8 cellular contexts compared by ENCODE assay signal in genomic region chr7:113085781-113086390, GRCh38. TPM values are rescaled to one million over a fixed set of nuclear protein-coding genes. Genes with fewer than 3 reads are reported as not detected.
A peak's percentile ranks its signal among the peaks of the same experiment; 100 is the strongest.
DNase-seq lines count a peak whose midpoint lies in the region; ATAC-seq, FAIRE-seq and TF ChIP-seq lines count a peak whose summit lies in the region.

No MANE protein-coding gene starts in this region.

- H3K18ac ChIP-seq in H1 (ENCODE audit: extremely low read depth, low read length) = no peak overlapping the region

- no peak overlapping the region for H2BK5ac ChIP-seq in H1 (ENCODE audit: low read depth, low read length)

- WGBS in H1 (ENCODE audit: extremely low coverage in 1 of 2, insufficient coverage in 1 of 2, insufficient read length in 1 of 2, insufficient replicate concordance in 2 of 2, low coverage in 1 of 2, low lambda C conversion rate in 2 of 2, missing lambda C conversion rate in 1 of 2), 2 experiments = 67% methylated on average over 15 of the region's 16 CpGs; no CpG with 5 or more reads in 1 of the 2 experiments

- H3K27me3 ChIP-seq in H1 (replicated peaks in 1 of 4; ENCODE audit: control insufficient read depth in 3 of 4, extremely low read depth in 1 of 4, insufficient read depth in 3 of 4, low read length in 3 of 4) = peaks cover 7 to 38% (median 19%) of the 10 kb centered on the region in 4 experiments; a peak in 6 of 7 replicates

- H4K8ac ChIP-seq in H1 (ENCODE audit: extremely low read depth, insufficient read depth, low read length) = no peak overlapping the region

- no peak overlapping the region for H2BK20ac ChIP-seq in H1 (ENCODE audit: low read length)

- no peak overlapping the region for H4K5ac ChIP-seq in H1 (ENCODE audit: insufficient read length, low read depth, low read length)

- DNase-seq in AG04449 (ENCODE audit: low read depth, low spot score) = no peak
- DNase-seq in NCI-H748 (lab: John Stamatoyannopoulos, UW; ENCODE audit: unreplicated experiment) = peak; percentile 86
- DNase-seq in H1 (ENCODE audit: low read depth in 1 of 2, low spot score in 2 of 2) = no peak
- no peak for DNase-seq in omental fat pad (ENCODE audit: low spot score)
- no peak for DNase-seq in left colon
- no peak for DNase-seq in LoVo (ENCODE audit: low spot score)

- no peaks in the 10 kb centered on the region for H3K9me3 ChIP-seq in H1 (ENCODE audit: insufficient read depth in 2 of 2, low read depth in 1 of 2, low read length in 1 of 2)

- no peak overlapping the region for H3K9ac ChIP-seq in H1 (replicated peaks in 1 of 4; ENCODE audit: extremely low read depth in 1 of 4, low read depth in 3 of 4, low read length in 3 of 4)

- TF ChIP-seq EP300 in H1 (IDR thresholded peaks at IDR 0.05; ENCODE audit: borderline replicate concordance in 1 of 2, low read depth in 2 of 2, low read length in 2 of 2) = no peak

- CTCF ChIA-PET in AG04449 (lab: Yijun Ruan, JAX) (interaction anchor here (0.8 to 1.3 kb wide), 3 partner anchors 10 to 73 kb away, joined by 3 to 4 read pairs (median 3); no protein-coding TSS in a partner anchor), H1 (lab: Charles Lee; ENCODE audit: partially characterized antibody) (interaction anchor here (0.7 kb wide), 1 partner anchor 87 kb away, joined by 3 read pairs; no protein-coding TSS in a partner anchor)

- H3K56ac ChIP-seq in H1 (replicated peaks; ENCODE audit: insufficient read length, low read depth, low read length) = no peak overlapping the region

- H2BK15ac ChIP-seq in H1 (ENCODE audit: low read length) = no peak overlapping the region

- no peaks in the 10 kb centered on the region for H3K36me3 ChIP-seq in H1 (ENCODE audit: control insufficient read depth in 2 of 4, insufficient read depth in 4 of 4, low read length in 3 of 4)

- H3K4me2 ChIP-seq in H1 (ENCODE audit: insufficient read depth in 1 of 2, low read depth in 2 of 2, low read length in 2 of 2) = peak overlapping the region; percentile 73 to 96

- no peak overlapping the region for H2BK120ac ChIP-seq in H1 (replicated peaks; ENCODE audit: low read depth, low read length)

- no peak overlapping the region for H3K27ac ChIP-seq in H1 (ENCODE audit: low read depth, low read length)

- ATAC-seq in GM21423 (IDR thresholded peaks at IDR 0.05; ENCODE audit: unreplicated experiment) (peak; percentile 19), omental fat pad (ENCODE audit: low FRiP score) (peak; percentile 60), left colon (no peak), HG02623 (IDR thresholded peaks at IDR 0.05; ENCODE audit: unreplicated experiment) (no peak)

- TF ChIP-seq POLR2A in H1 (IDR thresholded peaks at IDR 0.05; ENCODE audit: control extremely low read depth in 1 of 2, low read depth in 2 of 2, low read length in 2 of 2) = no peak

- H3K23ac ChIP-seq in H1 (ENCODE audit: insufficient read length) = no peak overlapping the region

- peaks cover 2% of the 10 kb centered on the region; the same call in 1 of the 2 replicates for H3K23me2 ChIP-seq in H1 (ENCODE audit: low read depth, low read length)

- no peak for TF ChIP-seq RAD21 in H1 (IDR thresholded peaks at IDR 0.05 in 1 of 2, conservative IDR thresholded peaks at IDR 0.05 in 1 of 2; ENCODE audit: low read depth in 2 of 2, low read length in 2 of 2)

- H3K4ac ChIP-seq in H1 (replicated peaks; ENCODE audit: insufficient read length, low read depth, low read length) = no peak overlapping the region

- intact Hi-C loops in left colon (cut with DNase I, micrococcal nuclease) = no loop called here

- H3K79me1 ChIP-seq in H1 (ENCODE audit: low read depth, low read length) = no peaks in the 10 kb centered on the region

- peak overlapping the region; percentile 84 for H2AFZ ChIP-seq in H1 (ENCODE audit: low read length)

- peak overlapping the region; percentile 64 for H3K4me3 ChIP-seq in AG04449 (ENCODE audit: low read depth, low read length)
- peak overlapping the region in 2 of 4 experiments; percentile 44 to 46; a peak in 3 of 8 replicates for H3K4me3 ChIP-seq in H1 (ENCODE audit: extremely low read depth in 1 of 4, insufficient read depth in 2 of 4, low read depth in 3 of 4, low read length in 4 of 4)

- FAIRE-seq in H1 (lab: Jason Lieb, UNC) = no peak

- H4K20me1 ChIP-seq in H1 (replicated peaks in 1 of 2; ENCODE audit: control insufficient read depth in 1 of 2, insufficient read depth in 2 of 2, low read length in 2 of 2) = peaks cover 0 to 2% of the 10 kb centered on the region in 2 experiments

- peaks cover 0 to 9% (median 4%) of the 10 kb centered on the region in 4 experiments; a peak in 4 of 7 replicates for H3K4me1 ChIP-seq in H1 (replicated peaks in 1 of 4; ENCODE audit: control insufficient read depth in 3 of 4, insufficient read depth in 4 of 4, low read length in 3 of 4)

- H3K79me2 ChIP-seq in H1 (ENCODE audit: control insufficient read depth in 1 of 2, insufficient read depth in 2 of 2, low read length in 2 of 2) = no peaks in the 10 kb centered on the region

- no peak overlapping the region for H3K14ac ChIP-seq in H1 (ENCODE audit: insufficient read length)

- H2AK5ac ChIP-seq in H1 (ENCODE audit: low read depth, low read length) = no peak overlapping the region

- H2BK12ac ChIP-seq in H1 (ENCODE audit: low read depth, low read length) = no peak overlapping the region

- POLR2A ChIA-PET in AG04449 (lab: Yijun Ruan, JAX) (interaction anchor here (0.6 kb wide), 1 partner anchor 32 kb away, joined by 4 read pairs; no protein-coding TSS in a partner anchor), H1 (lab: Charles Lee; ENCODE audit: partially characterized antibody) (interaction anchor here (1.2 to 1.5 kb wide), 2 partner anchors 9 to 29 kb away, joined by 3 to 5 read pairs; no protein-coding TSS in a partner anchor)

- TF ChIP-seq CTCF in AG04449 (IDR thresholded peaks at IDR 0.05; ENCODE audit: insufficient read depth, low read length, missing control alignments) = no peak
- no peak for TF ChIP-seq CTCF in H1 (IDR thresholded peaks at IDR 0.05; ENCODE audit: control extremely low read depth in 1 of 3, insufficient read depth in 1 of 3, low read depth in 1 of 3, low read length in 3 of 3)
- TF ChIP-seq CTCF in omental fat pad (IDR thresholded peaks at IDR 0.05) = no peak

- H4K91ac ChIP-seq in H1 (replicated peaks; ENCODE audit: insufficient read length, low read length) = no peak overlapping the region

TF ChIP-seq in H1, 55 proteins besides CTCF, POLR2A, EP300 and RAD21:
- TF ChIP-seq YY1 (IDR thresholded peaks at IDR 0.05; ENCODE audit: low read depth, low read length) = no peak
- TF ChIP-seq ZNF274 (IDR thresholded peaks at IDR 0.05; ENCODE audit: borderline replicate concordance, extremely low read depth, low read length) = no peak
- TF ChIP-seq CBX8 (IDR thresholded peaks at IDR 0.05; ENCODE audit: borderline replicate concordance, low read depth, low read length) = no peak
- TF ChIP-seq SIN3A (conservative IDR thresholded peaks at IDR 0.05 in 1 of 2, IDR thresholded peaks at IDR 0.05 in 1 of 2; ENCODE audit: low read depth in 1 of 2, low read length in 2 of 2) = no peak
- TF ChIP-seq NRF1 (IDR thresholded peaks at IDR 0.05; ENCODE audit: low read depth, low read length) = no peak
- no peak for TF ChIP-seq EGR1 (IDR thresholded peaks at IDR 0.05; ENCODE audit: borderline replicate concordance, low read depth, low read length)
- no peak for TF ChIP-seq TBP (IDR thresholded peaks at IDR 0.05; ENCODE audit: low read depth, low read length)
- no peak for TF ChIP-seq MAX (IDR thresholded peaks at IDR 0.05)
- no peak for TF ChIP-seq RXRA (IDR thresholded peaks at IDR 0.05; ENCODE audit: insufficient read depth, low read depth, low read length)
- TF ChIP-seq MAFK (IDR thresholded peaks at IDR 0.05; ENCODE audit: low read depth, low read length) = no peak
- TF ChIP-seq KDM1A (IDR thresholded peaks at IDR 0.05; ENCODE audit: borderline replicate concordance, low read length) = no peak
- TF ChIP-seq CBX5 (IDR thresholded peaks at IDR 0.05; ENCODE audit: low read depth, low read length) = no peak
- no peak for TF ChIP-seq HDAC2 (IDR thresholded peaks at IDR 0.05; ENCODE audit: borderline replicate concordance in 1 of 2, low read depth in 2 of 2, low read length in 2 of 2)
- TF ChIP-seq PHF8 (conservative IDR thresholded peaks at IDR 0.05; ENCODE audit: low read depth, low read length) = no peak

RNA-seq across cellular contexts. Expression of gene GPR85, which starts 0.7 kb away (rescaled TPM):
- total RNA-seq in H1 (2021; fragmentation: NEBNext Ultra II Directional; extraction: Animal tissue kit (Norgen Biotek cat#: 25700)) = 0.20 and 0.54 TPM in 2 replicates
- 0.06 and 0.11 TPM in 2 replicates for polyA plus RNA-seq in H1 (2011; rRNA removed)
- polyA plus RNA-seq in H1 (2011; cell fraction: cytosol; rRNA removed) = 0.17 TPM
- polyA plus RNA-seq in H1 (2011; cell fraction: nucleus; rRNA removed) = 0.09 TPM
- 0.13 to 0.33 TPM in 2 of 4 replicates, not detected in the others for polyA plus RNA-seq in H1 (2012, experiment 1 of 2)
- polyA plus RNA-seq in H1 (2012, experiment 2 of 2) = not detected
- polyA plus RNA-seq in H1 (2013, experiment 1 of 2) = 0.32 TPM
- 0.31 TPM for polyA plus RNA-seq in H1 (2013, experiment 2 of 2)
- 0.25 and 0.32 TPM in 2 replicates for polyA minus RNA-seq in H1 (2011; rRNA and poly(A)+ RNA removed)
- not detected for polyA minus RNA-seq in H1 (2011; cell fraction: cytosol; rRNA and poly(A)+ RNA removed)
- not detected for polyA minus RNA-seq in H1 (2011; cell fraction: nucleus; rRNA and poly(A)+ RNA removed)
- total RNA-seq in omental fat pad = 1 to 10 TPM in 3 of 4 donors, under 1 TPM in 1; 0.82 to 1.8 (median 1.1) TPM
- total RNA-seq in left colon = under 1 TPM in 1 of 2 donors, not detected in 1; 0.75 TPM

RNA-seq across cellular contexts. Expression of gene SMIM30, which starts 32.5 kb away (rescaled TPM):
- total RNA-seq in H1 (2021; fragmentation: NEBNext Ultra II Directional; extraction: Animal tissue kit (Norgen Biotek cat#: 25700)) = 48.4 and 49.7 TPM in 2 replicates
- polyA plus RNA-seq in H1 (2011; rRNA removed) = 16.5 and 35.2 TPM in 2 replicates
- polyA plus RNA-seq in H1 (2011; cell fraction: cytosol; rRNA removed) = 35.8 TPM
- 22.1 TPM for polyA plus RNA-seq in H1 (2011; cell fraction: nucleus; rRNA removed)
- polyA plus RNA-seq in H1 (2012, experiment 1 of 2) = 25.5 to 52.9 TPM (median 30.3 TPM) in 4 replicates
- 31.3 TPM for polyA plus RNA-seq in H1 (2012, experiment 2 of 2)
- polyA plus RNA-seq in H1 (2013, experiment 1 of 2) = 86.1 TPM
- polyA plus RNA-seq in H1 (2013, experiment 2 of 2) = 82.9 TPM
- polyA minus RNA-seq in H1 (2011; rRNA and poly(A)+ RNA removed) = 20.9 and 27.5 TPM in 2 replicates
- 11.7 TPM for polyA minus RNA-seq in H1 (2011; cell fraction: cytosol; rRNA and poly(A)+ RNA removed)
- polyA minus RNA-seq in H1 (2011; cell fraction: nucleus; rRNA and poly(A)+ RNA removed) = 22.7 TPM
- 10 to 100 TPM; 24.7 to 49.0 (median 38.7) TPM for total RNA-seq in omental fat pad
- 10 to 100 TPM; 24.8 to 25.7 TPM for total RNA-seq in left colon

Comparison
In these comparisons a context has a peak if more than half of its experiments do, and no peak if none do; other contexts are left out.
1. ATAC-seq: peak in GM21423 (single experiment) and omental fat pad (single experiment); none in left colon (single experiment) and HG02623 (single experiment).